13 cellular contexts compared by ENCODE assay signal in genomic region chr4:22487333-22487732, GRCh38. TPM values are rescaled to one million over a fixed set of nuclear protein-coding genes. Genes with fewer than 3 reads are reported as not detected.
DNase-seq lines count a peak whose midpoint lies in the region; TF ChIP-seq lines count a peak whose summit lies in the region.
"Had no signal": no experiment of that assay in that cellular context is flagged by ENCODE, and none has a peak within 500 bp of the region (broad histone marks: within the 10 kb centered on the region; RNA-seq: fewer than 3 reads in every experiment).

No MANE protein-coding gene starts in this region.

- peaks cover 0 to 22% (median 0%) of the 10 kb centered on the region in 4 donors for H3K4me1 ChIP-seq in Peyer's patch

- DNase-seq in NCI-H2107 treated with DMSO at 0.1 percent for 48 hours (lab: John Stamatoyannopoulos, UW; ENCODE audit: unreplicated experiment) = peak; percentile 7
- no peak for DNase-seq in NCI-H2107 (lab: John Stamatoyannopoulos, UW)
- DNase-seq in COLO668 (lab: John Stamatoyannopoulos, UW; ENCODE audit: unreplicated experiment) = peak; percentile 7
- peak; percentile 27 for DNase-seq in WERI-Rb-1
- peak; percentile 80 for DNase-seq in left kidney (ENCODE audit: low read depth, low spot score)
- DNase-seq in Peyer's patch = no peak
- no peak for DNase-seq in RWPE1 (ENCODE audit: low spot score)
- no peak for DNase-seq in MV-4-11 (lab: John Stamatoyannopoulos, UW)
- DNase-seq: MM.1S, NCI-H1105 treated with DMSO at 0.1 percent for 48 hours, NCI-H1930, NCI-H748 treated with DMSO at 0.1 percent for 48 hours, SHP77 treated with DMSO at 0.1 percent for 48 hours had no signal

- H3K27ac ChIP-seq in WERI-Rb-1 (no peak overlapping the region), Peyer's patch (no peak overlapping the region), RWPE1 (no peak overlapping the region)

- TF ChIP-seq POLR2A in Peyer's patch (IDR thresholded peaks at IDR 0.05) = no peak

- CTCF ChIA-PET in RWPE1 (lab: Yijun Ruan, JAX) = interaction anchor here (0.6 kb wide), 1 partner anchor 98 kb away, joined by 10 read pairs; no protein-coding TSS in a partner anchor

- H3K36me3 ChIP-seq in WERI-Rb-1 (no peaks in the 10 kb centered on the region), Peyer's patch (no peaks in the 10 kb centered on the region)

- H3K9me3 ChIP-seq in WERI-Rb-1 (ENCODE audit: severe bottlenecking) (no peaks in the 10 kb centered on the region), Peyer's patch (no peaks in the 10 kb centered on the region)

- POLR2A ChIA-PET in RWPE1 (lab: Yijun Ruan, JAX; ENCODE audit: low non-redundant PET) = no interaction called here

- H3K27me3 ChIP-seq in WERI-Rb-1 (ENCODE audit: insufficient read depth, low read depth, severe bottlenecking) (no peaks in the 10 kb centered on the region), Peyer's patch (no peaks in the 10 kb centered on the region)

- TF ChIP-seq CTCF in WERI-Rb-1 (IDR thresholded peaks at IDR 0.05; ENCODE audit: low read depth, low read length) (no peak), Peyer's patch (IDR thresholded peaks at IDR 0.05) (no peak), RWPE1 (conservative IDR thresholded peaks at IDR 0.05; ENCODE audit: low read depth) (no peak)

- H3K4me3 ChIP-seq in WERI-Rb-1 (ENCODE audit: low read depth, low read length) (no peak overlapping the region), Peyer's patch (no peak overlapping the region)

RNA-seq across cellular contexts. Expression of gene ADGRA3, which starts 28.5 kb away (rescaled TPM):
- 10 to 100 TPM; 19.6 to 58.2 (median 35.1) TPM for total RNA-seq in Peyer's patch

Comparison
In these comparisons a context has a peak if more than half of its experiments do, and no peak if none do; other contexts are left out.
1. DNase-seq: peak in NCI-H2107 treated with DMSO at 0.1 percent for 48 hours (single experiment), COLO668 (single experiment), WERI-Rb-1 (single experiment) and left kidney (single experiment); none in NCI-H2107 (single experiment), Peyer's patch (0 of 3), RWPE1 (single experiment) and MV-4-11 (single experiment).